ENCODE assay signal across 8 cellular contexts in genomic region chr14:70907172-70907995, GRCh38. TPM values are rescaled to one million over a fixed set of nuclear protein-coding genes. Genes with fewer than 3 reads are reported as not detected.
DNase-seq lines count a peak whose midpoint lies in the region; ATAC-seq and TF ChIP-seq lines count a peak whose summit lies in the region.

Gene PCNX1 (plus strand): TSS chr14:70907459. CDS start chr14:70907851, 392 bp downstream.

- H3K4me3 ChIP-seq in AG10803 (ENCODE audit: low read length): peak within 1 kb of the TSS; percentile 85
- peak within 1 kb of the TSS; percentile 89 for H3K4me3 ChIP-seq in choroid plexus epithelial cell (ENCODE audit: low read depth, low read length)

- DNase-seq in AG10803 (ENCODE audit: low read depth): peak; percentile 91
- DNase-seq in NCI-H510A (lab: John Stamatoyannopoulos, UW): peak; percentile 85
- peak; percentile 93 for DNase-seq in activated CD4-positive, alpha-beta T cell treated with anti-CD3 and anti-CD28 coated beads for 36 hours
- DNase-seq in choroid plexus epithelial cell (ENCODE audit: low read depth): peak; percentile 91
- DNase-seq in stimulated activated CD4-positive, alpha-beta T cell treated with anti-CD3 and anti-CD28 coated beads, Interleukin-1b, Interleukin-23, amount 100 ng/mL, for 4 hours (ENCODE audit: low read depth in 2 of 2): peak; percentile 84 to 85

- peaks cover 13% of the 10 kb centered on the region for H3K36me3 Mint-ChIP-seq in activated CD4-positive, alpha-beta T cell treated with anti-CD3 and anti-CD28 coated beads for 36 hours (ENCODE audit: low read depth)

- no peaks in the 10 kb centered on the region for H3K9me3 Mint-ChIP-seq in activated CD4-positive, alpha-beta T cell treated with anti-CD3 and anti-CD28 coated beads for 36 hours (ENCODE audit: low read depth)

- peak within 1 kb of the TSS; percentile 96 for H3K4me3 Mint-ChIP-seq in activated CD4-positive, alpha-beta T cell treated with anti-CD3 and anti-CD28 coated beads for 36 hours

- peak; percentile 46 for TF ChIP-seq CTCF in AG10803 (conservative IDR thresholded peaks at IDR 0.05; ENCODE audit: low read length)
- peak; percentile 52 for TF ChIP-seq CTCF in choroid plexus epithelial cell (conservative IDR thresholded peaks at IDR 0.05; ENCODE audit: low read depth, low read length)

- H3K27me3 ChIP-seq in layer of hippocampus (ENCODE audit: control insufficient read depth, insufficient read depth, low read length): no peaks in the 10 kb centered on the region

- H3K27ac Mint-ChIP-seq in activated CD4-positive, alpha-beta T cell treated with anti-CD3 and anti-CD28 coated beads for 36 hours: peak within 1 kb of the TSS; percentile 94

- POLR2A ChIA-PET in activated CD4-positive, alpha-beta T cell treated with anti-CD3 and anti-CD28 coated beads for 36 hours (lab: Charles Lee): interaction anchor here (0.7 to 4.3 kb wide), 5 partner anchors 12 to 98 kb away, joined by 3 to 44 read pairs (median 4); partner anchors contain the start of gene MAP3K9

- H3K27me3 Mint-ChIP-seq in activated CD4-positive, alpha-beta T cell treated with anti-CD3 and anti-CD28 coated beads for 36 hours: no peaks in the 10 kb centered on the region

- intact Hi-C loops in activated CD4-positive, alpha-beta T cell treated with anti-CD3 and anti-CD28 coated beads for 36 hours (cut with DNase I, micrococcal nuclease): loop anchor here (1.0 to 10.0 kb wide), 11 partner anchors 21 to 1283 kb away; partner anchors contain the start of genes MAP3K9 (in 1 of the 2), MED6 (in 1 of the 2), SIPA1L1 (in 1 of the 2) and SRSF5 (in 1 of the 2)

- CTCF ChIA-PET in activated CD4-positive, alpha-beta T cell treated with anti-CD3 and anti-CD28 coated beads for 36 hours (lab: Charles Lee): interaction anchor here (0.5 to 14.4 kb wide), 33 partner anchors 8 to 1815 kb away, joined by 3 to 173 read pairs (median 4); partner anchors contain the start of gene MAP3K9

- H3K4me1 Mint-ChIP-seq in activated CD4-positive, alpha-beta T cell treated with anti-CD3 and anti-CD28 coated beads for 36 hours: peaks cover 70% of the 10 kb centered on the region

- H3K27ac ChIP-seq in layer of hippocampus (ENCODE audit: low read depth, low read length): peak within 1 kb of the TSS; percentile 82

- peak; percentile 67 for ATAC-seq in GM19025 (IDR thresholded peaks at IDR 0.05; ENCODE audit: low read depth, unreplicated experiment)
- ATAC-seq in HG03280 (IDR thresholded peaks at IDR 0.05; ENCODE audit: unreplicated experiment): peak; percentile 79
- ATAC-seq in activated CD4-positive, alpha-beta T cell treated with anti-CD3 and anti-CD28 coated beads for 36 hours: peak; percentile 73

RNA-seq across cellular contexts. Expression of gene PCNX1, which starts in this region (rescaled TPM):
- 10 to 100 TPM; 38.4 to 57.9 TPM for total RNA-seq in activated CD4-positive, alpha-beta T cell treated with anti-CD3 and anti-CD28 coated beads for 36 hours

Comparison
In these comparisons a context has a peak if more than half of its experiments do, and no peak if none do; other contexts are left out.
1. Peak in every context shown above with its lines: DNase-seq, ATAC-seq, H3K4me3 ChIP-seq and H3K27ac ChIP-seq.